23 cellular contexts compared by ENCODE assay signal in the genomic region with DNA sequence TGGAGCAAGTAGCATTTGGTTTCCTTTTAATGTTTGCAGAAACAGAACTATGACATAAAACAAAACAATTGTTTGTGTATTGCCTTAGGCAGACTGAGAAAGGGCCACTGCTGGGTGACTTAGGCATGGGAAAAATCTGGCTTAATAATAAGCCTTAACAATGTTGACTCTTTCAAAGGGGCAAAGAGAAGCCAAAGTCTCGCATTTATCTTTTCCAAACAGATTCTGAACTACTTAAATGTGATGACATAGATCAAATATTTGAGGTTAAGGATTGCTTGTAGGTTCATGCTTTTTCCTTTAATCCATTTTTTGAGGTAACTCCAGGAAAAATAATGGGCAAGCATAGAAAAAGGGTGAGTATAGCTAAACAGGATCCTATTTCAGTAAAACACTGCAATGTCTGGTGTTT. TPM values are rescaled to one million over a fixed set of nuclear protein-coding genes. Genes with fewer than 3 reads are reported as not detected.
DNase-seq lines count a peak whose midpoint lies in the region; ATAC-seq and TF ChIP-seq lines count a peak whose summit lies in the region.
"Had no signal": no experiment of that assay in that cellular context is flagged by ENCODE, and none has a peak within 500 bp of the region (broad histone marks: within the 10 kb centered on the region; RNA-seq: fewer than 3 reads in every experiment).

No MANE protein-coding gene starts in this region.

- H3K27ac ChIP-seq in breast epithelium = peak overlapping the region in 1 of 2 donors; percentile 26
- H3K27ac ChIP-seq in foreskin keratinocyte = peak overlapping the region; percentile 83
- H3K27ac ChIP-seq in thoracic aorta = peak overlapping the region; percentile 59 to 62
- H3K27ac ChIP-seq: ovary had no signal

- TF ChIP-seq CTCF in MCF 10A (IDR thresholded peaks at IDR 0.05; ENCODE audit: unreplicated experiment) (no peak), breast epithelium (IDR thresholded peaks at IDR 0.05) (no peak), foreskin keratinocyte (conservative IDR thresholded peaks at IDR 0.05) (no peak), thoracic aorta (IDR thresholded peaks at IDR 0.05) (no peak)

- H3K27me3 ChIP-seq in breast epithelium (no peaks in the 10 kb centered on the region), adipocyte (replicated peaks; ENCODE audit: control insufficient read depth, insufficient read depth, low read length) (no peaks in the 10 kb centered on the region), foreskin keratinocyte (no peaks in the 10 kb centered on the region), thoracic aorta (replicated peaks; ENCODE audit: insufficient read depth) (no peaks in the 10 kb centered on the region)
- H3K27me3 ChIP-seq: ovary had no signal

- ATAC-seq in foreskin keratinocyte (peak; percentile 61), thoracic aorta (ENCODE audit: insufficient number of reproducible peaks, low FRiP score, low read depth) (no peak), GM21619 (IDR thresholded peaks at IDR 0.05; ENCODE audit: unreplicated experiment) (no peak), GM19395 (IDR thresholded peaks at IDR 0.05; ENCODE audit: unreplicated experiment) (no peak), GM18873 (IDR thresholded peaks at IDR 0.05; ENCODE audit: low FRiP score, unreplicated experiment) (no peak)

- peaks cover 5% of the 10 kb centered on the region for H3K36me3 Mint-ChIP-seq in MCF 10A (ENCODE audit: insufficient read depth, unreplicated experiment)
- H3K36me3 Mint-ChIP-seq: type B pancreatic cell had no signal

- TF ChIP-seq POLR2A in breast epithelium (IDR thresholded peaks at IDR 0.05) = no peak

- intact Hi-C loops in MCF 10A (cut with micrococcal nuclease) = no loop called here
- intact Hi-C loops in breast epithelium (cut with DNase I; ENCODE audit: low total_unique reads) = no loop called here

- H3K4me3 Mint-ChIP-seq in MCF 10A (ENCODE audit: unreplicated experiment) = no peak overlapping the region
- H3K4me3 Mint-ChIP-seq: activated CD4-positive, alpha-beta memory T cell treated with anti-CD3 and anti-CD28 coated beads, Interleukin-2, amount 10 ng/mL, durations not matched to agents 7 days and 5 days; type B pancreatic cell had no signal

- H3K4me1 Mint-ChIP-seq in MCF 10A (ENCODE audit: insufficient read depth, unreplicated experiment) = peaks cover 54% of the 10 kb centered on the region
- H3K4me1 Mint-ChIP-seq: activated CD4-positive, alpha-beta memory T cell treated with anti-CD3 and anti-CD28 coated beads, Interleukin-2, amount 10 ng/mL, durations not matched to agents 7 days and 5 days had no signal

- H3K9me3 ChIP-seq in breast epithelium = no peaks in the 10 kb centered on the region
- no peaks in the 10 kb centered on the region for H3K9me3 ChIP-seq in adipocyte (ENCODE audit: control insufficient read depth, low read length)
- no peaks in the 10 kb centered on the region for H3K9me3 ChIP-seq in thoracic aorta
- H3K9me3 ChIP-seq: ovary had no signal

- CTCF ChIA-PET in MCF 10A (lab: Yijun Ruan, JAX) = interaction anchor here (0.8 to 1.2 kb wide), 2 partner anchors 10 to 17 kb away, joined by 4 read pairs; no protein-coding TSS in a partner anchor

- H3K27me3 Mint-ChIP-seq in MCF 10A (ENCODE audit: insufficient read depth, unreplicated experiment) = no peaks in the 10 kb centered on the region
- H3K27me3 Mint-ChIP-seq: type B pancreatic cell had no signal

- H3K36me3 ChIP-seq in breast epithelium (no peaks in the 10 kb centered on the region), adipocyte (ENCODE audit: control insufficient read depth, insufficient read depth, low read length, severe bottlenecking) (no peaks in the 10 kb centered on the region), thoracic aorta (no peaks in the 10 kb centered on the region)
- H3K36me3 ChIP-seq: ovary had no signal

- no TSS peak for BruUV-seq in MCF 10A (replicated peaks; lab: Mats Ljungman, UMichigan)

- no peak overlapping the region for H3K4me3 ChIP-seq in breast epithelium
- no peak overlapping the region for H3K4me3 ChIP-seq in adipocyte (ENCODE audit: low read length)
- H3K4me3 ChIP-seq in thoracic aorta = no peak overlapping the region
- H3K4me3 ChIP-seq: ovary had no signal

- peak; percentile 65 for DNase-seq in MCF 10A (ENCODE audit: unreplicated experiment)
- no peak for DNase-seq in breast epithelium (ENCODE audit: low spot score in 2 of 2)
- DNase-seq in adipocyte (ENCODE audit: low read depth) = peak; percentile 53
- DNase-seq in foreskin keratinocyte = peak; percentile 85 to 88
- no peak for DNase-seq in thoracic aorta (ENCODE audit: low spot score)
- DNase-seq: 8988T; activated CD4-positive, alpha-beta memory T cell treated with anti-CD3 and anti-CD28 coated beads, Interleukin-2, amount 10 ng/mL, durations not matched to agents 7 days and 5 days; activated effector memory CD4-positive, alpha-beta T cell treated with Interleukin-2 at 50 U/mL for 16 hours; caudate nucleus; DMS79; erythroblast; GOT3; midbrain; NCI-H1092 treated with DMSO at 0.1 percent for 48 hours; NCI-H446 treated with DMSO at 0.1 percent for 48 hours; ovary; RPMI8226; stimulated activated CD8-positive, alpha-beta memory T cell treated with anti-CD3 and anti-CD28 coated beads, Interleukin-4, amount 100 ng/mL, for 48 hours; T-helper 9 cell had no signal

- H3K9ac ChIP-seq in adipocyte (ENCODE audit: low read length) = no peak overlapping the region

- POLR2A ChIA-PET in MCF 10A (lab: Yijun Ruan, JAX) = interaction anchor here (0.6 to 3.6 kb wide), 9 partner anchors 9 to 466 kb away, joined by 3 to 28 read pairs (median 4); a partner anchor contains a TSS

- peak overlapping the region; percentile 77 for H3K27ac Mint-ChIP-seq in MCF 10A (ENCODE audit: low read depth, unreplicated experiment)
- H3K27ac Mint-ChIP-seq: activated CD4-positive, alpha-beta memory T cell treated with anti-CD3 and anti-CD28 coated beads, Interleukin-2, amount 10 ng/mL, durations not matched to agents 7 days and 5 days had no signal

- H3K4me1 ChIP-seq in breast epithelium = no peaks in the 10 kb centered on the region
- H3K4me1 ChIP-seq in adipocyte (ENCODE audit: control insufficient read depth, insufficient read depth, low read length) = peaks cover 2% of the 10 kb centered on the region
- peaks cover 32% of the 10 kb centered on the region for H3K4me1 ChIP-seq in foreskin keratinocyte
- H3K4me1 ChIP-seq in thoracic aorta (ENCODE audit: control insufficient read depth in 1 of 2, low read depth in 2 of 2) = peaks cover 22 to 53% of the 10 kb centered on the region in 2 donors

- H3K9me3 Mint-ChIP-seq in MCF 10A (ENCODE audit: unreplicated experiment) = no peaks in the 10 kb centered on the region
- H3K9me3 Mint-ChIP-seq: activated CD4-positive, alpha-beta memory T cell treated with anti-CD3 and anti-CD28 coated beads, Interleukin-2, amount 10 ng/mL, durations not matched to agents 7 days and 5 days had no signal

RNA-seq across cellular contexts. Expression of a gene that starts 39.6 kb away (rescaled TPM):
- 23.2 and 27.7 TPM in 2 replicates for total RNA-seq in MCF 10A (2022)
- total RNA-seq in breast epithelium = 10 to 100 TPM in 1 of 3 donors, 1 to 10 TPM in 2; 6.9 to 10.2 (median 8.5) TPM
- total RNA-seq in foreskin keratinocyte = 8.8 and 11.9 TPM in 2 replicates
- 4.8 and 6.2 TPM in 2 replicates for polyA plus RNA-seq in foreskin keratinocyte
- 10 to 100 TPM; 11.2 to 12.3 TPM for total RNA-seq in thoracic aorta

RNA-seq across cellular contexts. Expression of a gene that starts 39.7 kb away (rescaled TPM):
- total RNA-seq in MCF 10A (2022) (19.8 and 24.3 TPM in 2 replicates), breast epithelium (10 to 100 TPM; 12.0 to 22.0 (median 20.0) TPM), foreskin keratinocyte (30.1 and 35.8 TPM in 2 replicates), thoracic aorta (10 to 100 TPM; 11.4 to 16.2 TPM)
- polyA plus RNA-seq in foreskin keratinocyte = 22.5 and 28.0 TPM in 2 replicates

Comparison
In these comparisons a context has a peak if more than half of its experiments do, and no peak if none do; other contexts are left out.
1. DNase-seq: peak in MCF 10A (single experiment), adipocyte (single experiment) and foreskin keratinocyte (2 of 2); none in breast epithelium (0 of 2) and thoracic aorta (single experiment).